Comparison of ENCODE assay signal across 19 cellular contexts in the genomic region with DNA sequence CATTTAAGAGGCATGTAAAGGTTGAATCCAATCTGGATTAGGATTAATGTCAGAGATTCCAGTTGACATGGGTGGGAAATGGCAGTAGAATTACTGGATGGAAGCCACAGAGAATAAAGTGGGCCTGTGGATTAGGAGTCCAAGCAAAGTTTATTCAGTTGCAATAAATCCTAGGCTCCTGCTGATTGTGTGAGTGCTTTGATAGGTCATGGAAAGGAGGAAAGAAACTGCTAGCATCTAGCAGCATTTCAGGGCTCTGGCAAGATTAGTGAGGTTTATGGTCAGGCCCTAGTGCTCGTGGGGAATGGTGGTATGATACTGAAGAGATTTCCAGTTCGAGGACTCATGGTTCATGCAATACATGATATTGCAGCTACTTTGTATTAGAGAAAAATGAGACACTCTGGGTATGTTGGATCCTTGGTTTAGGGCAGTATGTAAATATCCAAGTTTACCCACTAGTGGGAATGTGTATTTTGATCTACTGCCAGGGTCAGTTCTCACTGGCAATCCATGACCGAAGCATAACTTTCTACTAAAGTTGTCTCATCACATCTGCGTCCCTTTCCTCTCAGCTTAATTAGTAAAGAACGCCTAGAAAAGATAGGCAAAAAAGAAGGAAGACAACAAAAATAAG.
DNase-seq lines count a peak whose midpoint lies in the region; ATAC-seq and TF ChIP-seq lines count a peak whose summit lies in the region.
"Had no signal": no experiment of that assay in that cellular context is flagged by ENCODE, and none has a peak within 500 bp of the region (broad histone marks: within the 10 kb centered on the region; RNA-seq: fewer than 3 reads in every experiment).

No MANE protein-coding gene starts in this region.

- H3K4me1 ChIP-seq in right lobe of liver (peaks cover 0 to 24% (median 4%) of the 10 kb centered on the region in 4 donors), tibial artery (peaks cover 0 to 26% (median 9%) of the 10 kb centered on the region in 4 donors)
- H3K4me1 ChIP-seq: BE2C had no signal

- peaks cover 5% of the 10 kb centered on the region for H3K36me3 Mint-ChIP-seq in chondrocyte (ENCODE audit: low read depth)
- H3K36me3 Mint-ChIP-seq in activated CD4-positive, alpha-beta T cell treated with anti-CD3 and anti-CD28 coated beads for 36 hours (ENCODE audit: low read depth) = no peaks in the 10 kb centered on the region
- H3K36me3 Mint-ChIP-seq: CD4-positive, CD25-positive, alpha-beta regulatory T cell; CD8-positive, alpha-beta memory T cell had no signal

- H3K27me3 ChIP-seq in right lobe of liver (no peaks in the 10 kb centered on the region), tibial artery (no peaks in the 10 kb centered on the region)
- H3K27me3 ChIP-seq: BE2C had no signal

- CTCF ChIA-PET in activated CD4-positive, alpha-beta T cell treated with anti-CD3 and anti-CD28 coated beads for 36 hours (lab: Charles Lee) = no interaction called here

- H3K4me3 Mint-ChIP-seq in chondrocyte (ENCODE audit: unreplicated experiment) = no peak overlapping the region
- H3K4me3 Mint-ChIP-seq in activated CD4-positive, alpha-beta T cell treated with anti-CD3 and anti-CD28 coated beads for 36 hours = no peak overlapping the region
- H3K4me3 Mint-ChIP-seq: CD4-positive, CD25-positive, alpha-beta regulatory T cell; CD8-positive, alpha-beta memory T cell; H9 had no signal

- H3K27ac Mint-ChIP-seq in chondrocyte (ENCODE audit: unreplicated experiment) = peak overlapping the region; percentile 50
- H3K27ac Mint-ChIP-seq in activated CD4-positive, alpha-beta T cell treated with anti-CD3 and anti-CD28 coated beads for 36 hours = no peak overlapping the region
- H3K27ac Mint-ChIP-seq: CD4-positive, CD25-positive, alpha-beta regulatory T cell; CD8-positive, alpha-beta memory T cell; H9 had no signal

- DNase-seq in LNCaP clone FGC (ENCODE audit: low read depth) (peak; percentile 19), chondrocyte (ENCODE audit: low spot score) (no peak), right lobe of liver (no peak), tibial artery (no peak), Right ventricle myocardium superior (no peak), NCI-H1694 treated with DMSO at 0.1 percent for 48 hours (lab: John Stamatoyannopoulos, UW) (no peak)
- DNase-seq in activated CD4-positive, alpha-beta T cell treated with anti-CD3 and anti-CD28 coated beads for 36 hours = no peak
- DNase-seq: BE2C; C1 segment of cervical spinal cord; CD4-positive, CD25-positive, alpha-beta regulatory T cell; CD8-positive, alpha-beta memory T cell; COR-L47; DMS 273 treated with DMSO at 0.1 percent for 48 hours; DMS53; DND-41; EL; GOT3; H9 had no signal

- 11% methylated on average over 5 of the region's 5 CpGs for WGBS in right lobe of liver (ENCODE audit: insufficient coverage, low coverage, low lambda C conversion rate, missing lambda C conversion rate)

- TF ChIP-seq CTCF in LNCaP clone FGC (IDR thresholded peaks at IDR 0.05; ENCODE audit: control insufficient read depth, extremely low read depth, insufficient read depth) (no peak), chondrocyte (IDR thresholded peaks at IDR 0.05) (no peak), right lobe of liver (IDR thresholded peaks at IDR 0.05) (no peak), tibial artery (IDR thresholded peaks at IDR 0.05) (no peak)

- H3K9me3 Mint-ChIP-seq in chondrocyte (ENCODE audit: low read depth) = peaks cover 2% of the 10 kb centered on the region
- H3K9me3 Mint-ChIP-seq in activated CD4-positive, alpha-beta T cell treated with anti-CD3 and anti-CD28 coated beads for 36 hours (ENCODE audit: low read depth) = peaks cover 5% of the 10 kb centered on the region

- TF ChIP-seq POLR2A in right lobe of liver (IDR thresholded peaks at IDR 0.05) = no peak

- intact Hi-C loops in right lobe of liver (cut with DNase I) = no loop called here
- intact Hi-C loops in tibial artery (cut with DNase I; ENCODE audit: low total_unique reads) = no loop called here
- intact Hi-C loops in activated CD4-positive, alpha-beta T cell treated with anti-CD3 and anti-CD28 coated beads for 36 hours (cut with DNase I, micrococcal nuclease) = no loop called here
- intact Hi-C loops in Right ventricle myocardium superior (cut with DNase I) = no loop called here

- H3K27ac ChIP-seq in right lobe of liver (peak overlapping the region in 2 of 3 donors; percentile 29 to 40), tibial artery (peak overlapping the region; percentile 10 to 53)

- H3K9me3 ChIP-seq in right lobe of liver (no peaks in the 10 kb centered on the region), tibial artery (no peaks in the 10 kb centered on the region)
- H3K9me3 ChIP-seq: BE2C had no signal

- H3K36me3 ChIP-seq in right lobe of liver (no peaks in the 10 kb centered on the region), tibial artery (no peaks in the 10 kb centered on the region)
- H3K36me3 ChIP-seq: BE2C had no signal

- H3K4me3 ChIP-seq in LNCaP clone FGC (ENCODE audit: low read depth, low read length) = no peak overlapping the region
- H3K4me3 ChIP-seq in right lobe of liver = no peak overlapping the region
- no peak overlapping the region for H3K4me3 ChIP-seq in tibial artery
- H3K4me3 ChIP-seq: GM12878 had no signal

- ATAC-seq in right lobe of liver (peak; percentile 96 to 97 (median 96)), Right ventricle myocardium superior (ENCODE audit: poor library complexity) (no peak)
- ATAC-seq in activated CD4-positive, alpha-beta T cell treated with anti-CD3 and anti-CD28 coated beads for 36 hours = no peak
- ATAC-seq: GM12878 had no signal

- POLR2A ChIA-PET in activated CD4-positive, alpha-beta T cell treated with anti-CD3 and anti-CD28 coated beads for 36 hours (lab: Charles Lee) = no interaction called here

- H3K27me3 Mint-ChIP-seq in chondrocyte (ENCODE audit: low read depth) = no peaks in the 10 kb centered on the region
- no peaks in the 10 kb centered on the region for H3K27me3 Mint-ChIP-seq in activated CD4-positive, alpha-beta T cell treated with anti-CD3 and anti-CD28 coated beads for 36 hours
- H3K27me3 Mint-ChIP-seq: CD4-positive, CD25-positive, alpha-beta regulatory T cell; CD8-positive, alpha-beta memory T cell had no signal

- peaks cover 39% of the 10 kb centered on the region for H3K4me1 Mint-ChIP-seq in chondrocyte (ENCODE audit: low read depth)
- no peaks in the 10 kb centered on the region for H3K4me1 Mint-ChIP-seq in activated CD4-positive, alpha-beta T cell treated with anti-CD3 and anti-CD28 coated beads for 36 hours
- H3K4me1 Mint-ChIP-seq: CD4-positive, CD25-positive, alpha-beta regulatory T cell; CD8-positive, alpha-beta memory T cell; H9 had no signal

Comparison
In these comparisons a context has a peak if more than half of its experiments do, and no peak if none do; other contexts are left out.
1. ATAC-seq: peak in right lobe of liver (4 of 4); none in activated CD4-positive, alpha-beta T cell treated with anti-CD3 and anti-CD28 coated beads for 36 hours (single experiment) and Right ventricle myocardium superior (single experiment).